ENCODE assay signal across 1 cellular context in the genomic region with DNA sequence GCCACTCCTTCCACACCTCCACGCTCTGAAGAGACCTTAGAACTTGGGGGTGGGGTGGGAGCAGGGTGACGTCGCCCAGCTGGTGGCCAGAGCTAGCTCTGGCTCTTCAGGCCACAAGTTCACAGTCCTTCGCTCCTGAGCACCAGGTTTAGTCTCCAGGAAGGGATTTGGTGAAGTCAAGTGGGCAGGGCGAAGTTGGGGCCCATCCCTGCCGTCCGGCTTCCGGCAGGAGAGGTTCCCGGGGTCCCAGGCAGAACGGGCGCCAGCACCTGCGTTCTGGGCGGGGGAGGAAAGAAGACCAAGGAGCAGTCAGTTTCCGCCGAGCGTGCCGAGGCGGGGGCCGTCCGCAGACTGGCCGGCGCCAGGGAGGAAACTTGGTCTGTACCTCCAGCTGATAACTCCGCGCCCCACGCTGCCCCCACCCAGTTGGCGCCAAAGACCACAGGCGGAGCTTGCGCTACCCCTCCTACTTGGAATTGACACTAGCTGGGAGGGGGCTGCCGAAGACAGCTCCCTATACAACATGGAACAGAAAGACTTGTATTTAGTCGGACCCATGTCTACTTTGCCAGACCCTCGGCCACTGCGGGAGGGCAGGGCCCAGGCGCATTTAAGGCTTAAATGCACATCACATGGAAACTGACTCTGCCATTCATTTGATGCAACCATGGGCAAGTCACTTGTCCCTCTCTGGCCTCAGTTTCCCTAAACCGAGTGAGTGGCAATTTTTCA.
TF ChIP-seq lines count a peak whose summit lies in the region.

No MANE protein-coding gene starts in this region.

TF ChIP-seq in K562, 482 proteins besides CTCF, POLR2A, EP300 and RAD21 (continued from another document and continues in another):
- TF ChIP-seq, protein P1, sequence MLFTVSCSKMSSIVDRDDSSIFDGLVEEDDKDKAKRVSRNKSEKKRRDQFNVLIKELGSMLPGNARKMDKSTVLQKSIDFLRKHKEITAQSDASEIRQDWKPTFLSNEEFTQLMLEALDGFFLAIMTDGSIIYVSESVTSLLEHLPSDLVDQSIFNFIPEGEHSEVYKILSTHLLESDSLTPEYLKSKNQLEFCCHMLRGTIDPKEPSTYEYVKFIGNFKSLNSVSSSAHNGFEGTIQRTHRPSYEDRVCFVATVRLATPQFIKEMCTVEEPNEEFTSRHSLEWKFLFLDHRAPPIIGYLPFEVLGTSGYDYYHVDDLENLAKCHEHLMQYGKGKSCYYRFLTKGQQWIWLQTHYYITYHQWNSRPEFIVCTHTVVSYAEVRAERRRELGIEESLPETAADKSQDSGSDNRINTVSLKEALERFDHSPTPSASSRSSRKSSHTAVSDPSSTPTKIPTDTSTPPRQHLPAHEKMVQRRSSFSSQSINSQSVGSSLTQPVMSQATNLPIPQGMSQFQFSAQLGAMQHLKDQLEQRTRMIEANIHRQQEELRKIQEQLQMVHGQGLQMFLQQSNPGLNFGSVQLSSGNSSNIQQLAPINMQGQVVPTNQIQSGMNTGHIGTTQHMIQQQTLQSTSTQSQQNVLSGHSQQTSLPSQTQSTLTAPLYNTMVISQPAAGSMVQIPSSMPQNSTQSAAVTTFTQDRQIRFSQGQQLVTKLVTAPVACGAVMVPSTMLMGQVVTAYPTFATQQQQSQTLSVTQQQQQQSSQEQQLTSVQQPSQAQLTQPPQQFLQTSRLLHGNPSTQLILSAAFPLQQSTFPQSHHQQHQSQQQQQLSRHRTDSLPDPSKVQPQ (CRISPR knock-in tag; IDR thresholded peaks at IDR 0.05; ENCODE audit: borderline replicate concordance), result no peak
- no peak for TF ChIP-seq MTA2 (IDR thresholded peaks at IDR 0.05; ENCODE audit: low read depth)
- TF ChIP-seq, protein P2, sequence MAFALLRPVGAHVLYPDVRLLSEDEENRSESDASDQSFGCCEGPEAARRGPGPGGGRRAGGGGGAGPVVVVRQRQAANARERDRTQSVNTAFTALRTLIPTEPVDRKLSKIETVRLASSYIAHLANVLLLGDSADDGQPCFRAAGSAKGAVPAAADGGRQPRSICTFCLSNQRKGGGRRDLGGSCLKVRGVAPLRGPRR (CRISPR knock-in tag; IDR thresholded peaks at IDR 0.05), result no peak
- peak; percentile 83; the same call in 1 of the 2 replicates for TF ChIP-seq GATAD2A (IDR thresholded peaks at IDR 0.05)
- TF ChIP-seq ZC3H8 (IDR thresholded peaks at IDR 0.05), result no peak
- no peak for TF ChIP-seq ZNF124 (CRISPR knock-in tag; IDR thresholded peaks at IDR 0.05)
- TF ChIP-seq ARHGAP35 (IDR thresholded peaks at IDR 0.05; ENCODE audit: partially characterized antibody), result no peak
- TF ChIP-seq, protein P3, sequence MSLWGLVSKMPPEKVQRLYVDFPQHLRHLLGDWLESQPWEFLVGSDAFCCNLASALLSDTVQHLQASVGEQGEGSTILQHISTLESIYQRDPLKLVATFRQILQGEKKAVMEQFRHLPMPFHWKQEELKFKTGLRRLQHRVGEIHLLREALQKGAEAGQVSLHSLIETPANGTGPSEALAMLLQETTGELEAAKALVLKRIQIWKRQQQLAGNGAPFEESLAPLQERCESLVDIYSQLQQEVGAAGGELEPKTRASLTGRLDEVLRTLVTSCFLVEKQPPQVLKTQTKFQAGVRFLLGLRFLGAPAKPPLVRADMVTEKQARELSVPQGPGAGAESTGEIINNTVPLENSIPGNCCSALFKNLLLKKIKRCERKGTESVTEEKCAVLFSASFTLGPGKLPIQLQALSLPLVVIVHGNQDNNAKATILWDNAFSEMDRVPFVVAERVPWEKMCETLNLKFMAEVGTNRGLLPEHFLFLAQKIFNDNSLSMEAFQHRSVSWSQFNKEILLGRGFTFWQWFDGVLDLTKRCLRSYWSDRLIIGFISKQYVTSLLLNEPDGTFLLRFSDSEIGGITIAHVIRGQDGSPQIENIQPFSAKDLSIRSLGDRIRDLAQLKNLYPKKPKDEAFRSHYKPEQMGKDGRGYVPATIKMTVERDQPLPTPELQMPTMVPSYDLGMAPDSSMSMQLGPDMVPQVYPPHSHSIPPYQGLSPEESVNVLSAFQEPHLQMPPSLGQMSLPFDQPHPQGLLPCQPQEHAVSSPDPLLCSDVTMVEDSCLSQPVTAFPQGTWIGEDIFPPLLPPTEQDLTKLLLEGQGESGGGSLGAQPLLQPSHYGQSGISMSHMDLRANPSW (CRISPR knock-in tag; IDR thresholded peaks at IDR 0.05), result peak; percentile 69; the same call in 1 of the 2 replicates
- TF ChIP-seq SIN3A (IDR thresholded peaks at IDR 0.05; ENCODE audit: borderline replicate concordance in 2 of 2, control insufficient read depth in 1 of 2, low read depth in 2 of 2, low read length in 2 of 2), result peak; percentile 36 to 88; a peak in 2 of 4 replicates
- TF ChIP-seq FOXK2 (conservative IDR thresholded peaks at IDR 0.05 in 1 of 2, IDR thresholded peaks at IDR 0.05 in 1 of 2; ENCODE audit: low read depth in 2 of 2), result peak in 1 of 2 experiments; percentile 61; a peak in 1 of 4 replicates
- TF ChIP-seq, protein P4, sequence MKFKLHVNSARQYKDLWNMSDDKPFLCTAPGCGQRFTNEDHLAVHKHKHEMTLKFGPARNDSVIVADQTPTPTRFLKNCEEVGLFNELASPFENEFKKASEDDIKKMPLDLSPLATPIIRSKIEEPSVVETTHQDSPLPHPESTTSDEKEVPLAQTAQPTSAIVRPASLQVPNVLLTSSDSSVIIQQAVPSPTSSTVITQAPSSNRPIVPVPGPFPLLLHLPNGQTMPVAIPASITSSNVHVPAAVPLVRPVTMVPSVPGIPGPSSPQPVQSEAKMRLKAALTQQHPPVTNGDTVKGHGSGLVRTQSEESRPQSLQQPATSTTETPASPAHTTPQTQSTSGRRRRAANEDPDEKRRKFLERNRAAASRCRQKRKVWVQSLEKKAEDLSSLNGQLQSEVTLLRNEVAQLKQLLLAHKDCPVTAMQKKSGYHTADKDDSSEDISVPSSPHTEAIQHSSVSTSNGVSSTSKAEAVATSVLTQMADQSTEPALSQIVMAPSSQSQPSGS (CRISPR knock-in tag; IDR thresholded peaks at IDR 0.05), result no peak
- TF ChIP-seq, protein P5, sequence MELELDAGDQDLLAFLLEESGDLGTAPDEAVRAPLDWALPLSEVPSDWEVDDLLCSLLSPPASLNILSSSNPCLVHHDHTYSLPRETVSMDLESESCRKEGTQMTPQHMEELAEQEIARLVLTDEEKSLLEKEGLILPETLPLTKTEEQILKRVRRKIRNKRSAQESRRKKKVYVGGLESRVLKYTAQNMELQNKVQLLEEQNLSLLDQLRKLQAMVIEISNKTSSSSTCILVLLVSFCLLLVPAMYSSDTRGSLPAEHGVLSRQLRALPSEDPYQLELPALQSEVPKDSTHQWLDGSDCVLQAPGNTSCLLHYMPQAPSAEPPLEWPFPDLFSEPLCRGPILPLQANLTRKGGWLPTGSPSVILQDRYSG (tag; conservative IDR thresholded peaks at IDR 0.05; ENCODE audit: low read depth), result no peak
- TF ChIP-seq HSF4 (CRISPR knock-in tag; IDR thresholded peaks at IDR 0.05; ENCODE audit: borderline replicate concordance), result no peak
- TF ChIP-seq, protein P6, sequence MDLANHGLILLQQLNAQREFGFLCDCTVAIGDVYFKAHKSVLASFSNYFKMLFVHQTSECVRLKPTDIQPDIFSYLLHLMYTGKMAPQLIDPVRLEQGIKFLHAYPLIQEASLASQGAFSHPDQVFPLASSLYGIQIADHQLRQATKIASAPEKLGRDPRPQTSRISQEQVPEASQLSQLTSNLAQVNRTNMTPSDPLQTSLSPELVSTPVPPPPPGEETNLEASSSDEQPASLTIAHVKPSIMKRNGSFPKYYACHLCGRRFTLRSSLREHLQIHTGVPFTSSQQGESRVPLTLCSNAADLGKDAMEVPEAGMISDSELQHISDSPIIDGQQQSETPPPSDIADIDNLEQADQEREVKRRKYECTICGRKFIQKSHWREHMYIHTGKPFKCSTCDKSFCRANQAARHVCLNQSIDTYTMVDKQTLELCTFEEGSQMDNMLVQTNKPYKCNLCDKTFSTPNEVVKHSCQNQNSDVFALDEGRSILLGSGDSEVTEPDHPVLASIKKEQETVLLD (IDR thresholded peaks at IDR 0.05), result peak; percentile 59
- TF ChIP-seq, protein P7, sequence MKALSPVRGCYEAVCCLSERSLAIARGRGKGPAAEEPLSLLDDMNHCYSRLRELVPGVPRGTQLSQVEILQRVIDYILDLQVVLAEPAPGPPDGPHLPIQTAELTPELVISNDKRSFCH (CRISPR knock-in tag; IDR thresholded peaks at IDR 0.05), result peak; percentile 43; the same call in 1 of the 2 replicates
- TF ChIP-seq, protein P7 (tag; IDR thresholded peaks at IDR 0.05), result no peak
- no peak for TF ChIP-seq GTF2E2 (tag; IDR thresholded peaks at IDR 0.05)
- TF ChIP-seq MYC (IDR thresholded peaks at IDR 0.05; ENCODE audit: low read depth, low read length), result peak; percentile 57
- TF ChIP-seq MYC (CRISPR knock-in tag; IDR thresholded peaks at IDR 0.05; ENCODE audit: borderline replicate concordance, low read depth), result peak; percentile 78; the same call in 1 of the 2 replicates
- TF ChIP-seq ESRRB (CRISPR knock-in tag; IDR thresholded peaks at IDR 0.05; ENCODE audit: borderline replicate concordance), result no peak
- peak; percentile 89 for TF ChIP-seq BHLHE40 (IDR thresholded peaks at IDR 0.05; ENCODE audit: low read length)
- TF ChIP-seq BRD9 (IDR thresholded peaks at IDR 0.05; ENCODE audit: low read depth, partially characterized antibody), result peak; percentile 28
- TF ChIP-seq PHF20 (IDR thresholded peaks at IDR 0.05; ENCODE audit: partially characterized antibody), result peak; percentile 42
- no peak for TF ChIP-seq NFYB (IDR thresholded peaks at IDR 0.05; ENCODE audit: extremely low read depth, insufficient read length)
- TF ChIP-seq, protein P8, sequence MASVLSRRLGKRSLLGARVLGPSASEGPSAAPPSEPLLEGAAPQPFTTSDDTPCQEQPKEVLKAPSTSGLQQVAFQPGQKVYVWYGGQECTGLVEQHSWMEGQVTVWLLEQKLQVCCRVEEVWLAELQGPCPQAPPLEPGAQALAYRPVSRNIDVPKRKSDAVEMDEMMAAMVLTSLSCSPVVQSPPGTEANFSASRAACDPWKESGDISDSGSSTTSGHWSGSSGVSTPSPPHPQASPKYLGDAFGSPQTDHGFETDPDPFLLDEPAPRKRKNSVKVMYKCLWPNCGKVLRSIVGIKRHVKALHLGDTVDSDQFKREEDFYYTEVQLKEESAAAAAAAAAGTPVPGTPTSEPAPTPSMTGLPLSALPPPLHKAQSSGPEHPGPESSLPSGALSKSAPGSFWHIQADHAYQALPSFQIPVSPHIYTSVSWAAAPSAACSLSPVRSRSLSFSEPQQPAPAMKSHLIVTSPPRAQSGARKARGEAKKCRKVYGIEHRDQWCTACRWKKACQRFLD (CRISPR knock-in tag; IDR thresholded peaks at IDR 0.05), result 0 out of 2 replicates have a peak, but pooled peaks have one; percentile 24
- no peak for TF ChIP-seq ZNF3 (CRISPR knock-in tag; IDR thresholded peaks at IDR 0.05)
- TF ChIP-seq CHCHD3 (CRISPR knock-in tag; IDR thresholded peaks at IDR 0.05), result no peak
- TF ChIP-seq, protein P9, sequence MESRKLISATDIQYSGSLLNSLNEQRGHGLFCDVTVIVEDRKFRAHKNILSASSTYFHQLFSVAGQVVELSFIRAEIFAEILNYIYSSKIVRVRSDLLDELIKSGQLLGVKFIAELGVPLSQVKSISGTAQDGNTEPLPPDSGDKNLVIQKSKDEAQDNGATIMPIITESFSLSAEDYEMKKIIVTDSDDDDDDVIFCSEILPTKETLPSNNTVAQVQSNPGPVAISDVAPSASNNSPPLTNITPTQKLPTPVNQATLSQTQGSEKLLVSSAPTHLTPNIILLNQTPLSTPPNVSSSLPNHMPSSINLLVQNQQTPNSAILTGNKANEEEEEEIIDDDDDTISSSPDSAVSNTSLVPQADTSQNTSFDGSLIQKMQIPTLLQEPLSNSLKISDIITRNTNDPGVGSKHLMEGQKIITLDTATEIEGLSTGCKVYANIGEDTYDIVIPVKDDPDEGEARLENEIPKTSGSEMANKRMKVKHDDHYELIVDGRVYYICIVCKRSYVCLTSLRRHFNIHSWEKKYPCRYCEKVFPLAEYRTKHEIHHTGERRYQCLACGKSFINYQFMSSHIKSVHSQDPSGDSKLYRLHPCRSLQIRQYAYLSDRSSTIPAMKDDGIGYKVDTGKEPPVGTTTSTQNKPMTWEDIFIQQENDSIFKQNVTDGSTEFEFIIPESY (CRISPR knock-in tag; IDR thresholded peaks at IDR 0.05), result no peak
- 0 out of 2 replicates have a peak, but pooled peaks have one; percentile 62 for TF ChIP-seq TARDBP (IDR thresholded peaks at IDR 0.05)
- no peak for TF ChIP-seq BACH1 (tag; IDR thresholded peaks at IDR 0.05)
- TF ChIP-seq FOXA3 (CRISPR knock-in tag; conservative IDR thresholded peaks at IDR 0.05 in 1 of 2, IDR thresholded peaks at IDR 0.05 in 1 of 2), result no peak
- no peak for TF ChIP-seq HNRNPH1 (optimal IDR thresholded peaks at IDR 0.05; ENCODE audit: low read depth, low read length)
- no peak for TF ChIP-seq ZNF146 (CRISPR knock-in tag; IDR thresholded peaks at IDR 0.05; ENCODE audit: unreplicated experiment)
- peak; percentile 93; the same call in 1 of the 2 replicates for TF ChIP-seq ETV5 (CRISPR knock-in tag; IDR thresholded peaks at IDR 0.05; ENCODE audit: low read depth)
- TF ChIP-seq ARID1B (IDR thresholded peaks at IDR 0.05), result peak; percentile 86
- no peak for TF ChIP-seq KAT7 (CRISPR knock-in tag; IDR thresholded peaks at IDR 0.05; ENCODE audit: borderline replicate concordance)
- TF ChIP-seq CBX5 (IDR thresholded peaks at IDR 0.05; ENCODE audit: borderline replicate concordance, low read depth), result no peak
- TF ChIP-seq HCFC1 (IDR thresholded peaks at IDR 0.05; ENCODE audit: low read depth, low read length), result no peak
- TF ChIP-seq ZKSCAN3 (CRISPR knock-in tag; IDR thresholded peaks at IDR 0.05), result no peak
- no peak for TF ChIP-seq SAFB2 (IDR thresholded peaks at IDR 0.05; ENCODE audit: borderline replicate concordance, low read depth, low read length, severe bottlenecking)
- no peak for TF ChIP-seq PHB2 (IDR thresholded peaks at IDR 0.05; ENCODE audit: low read depth)
- TF ChIP-seq, protein P10, sequence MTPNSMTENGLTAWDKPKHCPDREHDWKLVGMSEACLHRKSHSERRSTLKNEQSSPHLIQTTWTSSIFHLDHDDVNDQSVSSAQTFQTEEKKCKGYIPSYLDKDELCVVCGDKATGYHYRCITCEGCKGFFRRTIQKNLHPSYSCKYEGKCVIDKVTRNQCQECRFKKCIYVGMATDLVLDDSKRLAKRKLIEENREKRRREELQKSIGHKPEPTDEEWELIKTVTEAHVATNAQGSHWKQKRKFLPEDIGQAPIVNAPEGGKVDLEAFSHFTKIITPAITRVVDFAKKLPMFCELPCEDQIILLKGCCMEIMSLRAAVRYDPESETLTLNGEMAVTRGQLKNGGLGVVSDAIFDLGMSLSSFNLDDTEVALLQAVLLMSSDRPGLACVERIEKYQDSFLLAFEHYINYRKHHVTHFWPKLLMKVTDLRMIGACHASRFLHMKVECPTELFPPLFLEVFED (CRISPR knock-in tag; conservative IDR thresholded peaks at IDR 0.05), result no peak
- no peak for TF ChIP-seq ELF4 (CRISPR knock-in tag; IDR thresholded peaks at IDR 0.05)
- TF ChIP-seq TBL1XR1 (IDR thresholded peaks at IDR 0.05; ENCODE audit: low read length in 2 of 2), result peak in 1 of 2 experiments; percentile 92; a peak in 2 of 4 replicates
- TF ChIP-seq, protein P11, sequence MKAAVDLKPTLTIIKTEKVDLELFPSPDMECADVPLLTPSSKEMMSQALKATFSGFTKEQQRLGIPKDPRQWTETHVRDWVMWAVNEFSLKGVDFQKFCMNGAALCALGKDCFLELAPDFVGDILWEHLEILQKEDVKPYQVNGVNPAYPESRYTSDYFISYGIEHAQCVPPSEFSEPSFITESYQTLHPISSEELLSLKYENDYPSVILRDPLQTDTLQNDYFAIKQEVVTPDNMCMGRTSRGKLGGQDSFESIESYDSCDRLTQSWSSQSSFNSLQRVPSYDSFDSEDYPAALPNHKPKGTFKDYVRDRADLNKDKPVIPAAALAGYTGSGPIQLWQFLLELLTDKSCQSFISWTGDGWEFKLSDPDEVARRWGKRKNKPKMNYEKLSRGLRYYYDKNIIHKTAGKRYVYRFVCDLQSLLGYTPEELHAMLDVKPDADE (conservative IDR thresholded peaks at IDR 0.05; ENCODE audit: control insufficient read depth, low read depth, low read length), result peak; percentile 78; the same call in 1 of the 2 replicates
- no peak for TF ChIP-seq RHOXF2B (CRISPR knock-in tag; conservative IDR thresholded peaks at IDR 0.05)
